Comparison of ENCODE assay signal across 8 cellular contexts in the genomic region with DNA sequence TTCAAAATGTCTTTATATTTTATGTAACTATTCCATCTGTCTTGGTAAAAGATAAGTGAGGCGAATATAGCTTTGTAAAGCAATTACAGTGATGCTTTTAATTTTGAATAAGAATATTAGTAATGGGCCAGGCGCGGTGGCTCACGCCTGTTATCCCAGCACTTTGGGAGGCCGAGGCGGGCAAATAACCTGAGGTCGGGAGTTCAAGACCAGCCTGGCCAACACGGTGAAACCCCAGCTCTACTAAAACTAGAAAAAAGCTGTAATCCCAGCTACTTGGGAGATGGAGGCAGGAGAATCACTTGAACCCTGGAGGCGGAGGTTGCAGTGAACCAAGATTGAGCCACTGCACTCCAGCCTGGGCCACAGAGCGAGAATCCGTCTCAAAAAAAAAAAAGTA. TPM values are rescaled to one million over a fixed set of nuclear protein-coding genes. Genes with fewer than 3 reads are reported as not detected.
A peak's percentile ranks its signal among the peaks of the same experiment; 100 is the strongest.
DNase-seq lines count a peak whose midpoint lies in the region; ATAC-seq and TF ChIP-seq lines count a peak whose summit lies in the region.
"Not testable (repeated sequence)": the region's sequence is repeated elsewhere in the genome, so short reads cannot be mapped to it uniquely, and the experiment has no call there.

No MANE protein-coding gene starts in this region.

- in situ Hi-C loops in Panc1 (cut with HindIII; ENCODE audit: low pct_unique_long_range_greater_than_20kb, low sequenced_read_pairs) = not testable (repeated sequence)

- H3K36me3 ChIP-seq in ACC112 (ENCODE audit: insufficient read depth, low read length); H7 (replicated peaks; ENCODE audit: control insufficient read depth, insufficient read depth, low read length); Panc1 (ENCODE audit: control insufficient read depth, insufficient read depth, low read length); duodenal mucosa (ENCODE audit: control insufficient read depth in 1 of 2, insufficient read depth in 2 of 2, low read length in 2 of 2); right atrium auricular region; naive thymus-derived CD4-positive, alpha-beta T cell (ENCODE audit: control insufficient read depth in 2 of 3, insufficient read depth in 3 of 3, low read length in 3 of 3): not testable (repeated sequence)

- peaks cover 21% of the 10 kb centered on the region for H3K4me1 Mint-ChIP-seq in activated T-helper 2 cell treated with anti-CD3 and anti-CD28 coated beads, Interferon-gamma antibody, Interleukin-2, Interleukin-4, amounts not matched to agents 10 μg/mL and 5 μg/mL and 100 μg/mL, durations not matched to agents 14 hours and 24 hours and 36 hours (ENCODE audit: low read depth)
- peaks cover 15 to 60% (median 43%) of the 10 kb centered on the region in 7 donors for H3K4me1 Mint-ChIP-seq in naive thymus-derived CD4-positive, alpha-beta T cell
- H3K4me1 Mint-ChIP-seq in stimulated activated effector memory CD8-positive, alpha-beta T cell treated with anti-CD3 and anti-CD28 coated beads, Interleukin-12 subunit alpha, Interleukin-12 subunit beta, amount 100 ng/mL, for 72 hours = not testable (repeated sequence)

- not testable (repeated sequence) for H3K79me2 ChIP-seq in ACC112 (ENCODE audit: control insufficient read depth, insufficient read depth, low read length, unreplicated experiment)

- DNase-seq in H7; Panc1 (ENCODE audit: low read depth, low spot score); activated T-helper 2 cell treated with anti-CD3 and anti-CD28 coated beads, Interferon-gamma antibody, Interleukin-2, Interleukin-4, amounts not matched to agents 10 μg/mL and 5 μg/mL and 100 μg/mL, durations not matched to agents 14 hours and 24 hours and 36 hours (ENCODE audit: low spot score); right atrium auricular region (ENCODE audit: low spot score); naive thymus-derived CD4-positive, alpha-beta T cell; stimulated activated effector memory CD8-positive, alpha-beta T cell treated with anti-CD3 and anti-CD28 coated beads, Interleukin-12 subunit alpha, Interleukin-12 subunit beta, amount 100 ng/mL, for 72 hours (ENCODE audit: low spot score in 2 of 2): not testable (repeated sequence)

- H3K27me3 ChIP-seq in ACC112 (ENCODE audit: insufficient read depth, low read length); H7 (ENCODE audit: control insufficient read depth, insufficient read depth, low read length); Panc1 (ENCODE audit: control insufficient read depth, insufficient read depth, low read length); duodenal mucosa (ENCODE audit: control insufficient read depth in 1 of 2, insufficient read depth in 2 of 2, low read length in 2 of 2); right atrium auricular region; naive thymus-derived CD4-positive, alpha-beta T cell (ENCODE audit: control insufficient read depth in 2 of 2, insufficient read depth in 2 of 2, low read length in 2 of 2): not testable (repeated sequence)

- not testable (repeated sequence) for H3K27me3 Mint-ChIP-seq in activated T-helper 2 cell treated with anti-CD3 and anti-CD28 coated beads, Interferon-gamma antibody, Interleukin-2, Interleukin-4, amounts not matched to agents 10 μg/mL and 5 μg/mL and 100 μg/mL, durations not matched to agents 14 hours and 24 hours and 36 hours (ENCODE audit: low read depth); naive thymus-derived CD4-positive, alpha-beta T cell

- peaks cover 10% of the 10 kb centered on the region for H3K4me1 ChIP-seq in ACC112 (ENCODE audit: control insufficient read depth, insufficient read depth, low read length, unreplicated experiment)
- H3K4me1 ChIP-seq in Panc1 (ENCODE audit: control insufficient read depth, insufficient read depth, low read length) = peaks cover 10% of the 10 kb centered on the region
- H3K4me1 ChIP-seq in duodenal mucosa (ENCODE audit: control insufficient read depth in 1 of 2, insufficient read depth in 2 of 2, low read length in 2 of 2) = peaks cover 13 to 18% of the 10 kb centered on the region in 2 donors
- H3K4me1 ChIP-seq in right atrium auricular region = peaks cover 0 to 27% of the 10 kb centered on the region in 2 donors
- peaks cover 21 to 23% of the 10 kb centered on the region in 2 donors for H3K4me1 ChIP-seq in naive thymus-derived CD4-positive, alpha-beta T cell (ENCODE audit: control insufficient read depth in 2 of 2, insufficient read depth in 2 of 2, low read length in 2 of 2)

- H3K27ac ChIP-seq in ACC112 (ENCODE audit: low read depth, low read length); duodenal mucosa (ENCODE audit: low read depth, low read length); naive thymus-derived CD4-positive, alpha-beta T cell (ENCODE audit: low read depth, low read length): not testable (repeated sequence)
- peak overlapping the region; percentile 96 for H3K27ac ChIP-seq in Panc1 (ENCODE audit: low read length)
- peak overlapping the region in 1 of 2 donors; percentile 91 for H3K27ac ChIP-seq in right atrium auricular region

- not testable (repeated sequence) for H3K36me3 Mint-ChIP-seq in activated T-helper 2 cell treated with anti-CD3 and anti-CD28 coated beads, Interferon-gamma antibody, Interleukin-2, Interleukin-4, amounts not matched to agents 10 μg/mL and 5 μg/mL and 100 μg/mL, durations not matched to agents 14 hours and 24 hours and 36 hours (ENCODE audit: low read depth); naive thymus-derived CD4-positive, alpha-beta T cell; stimulated activated effector memory CD8-positive, alpha-beta T cell treated with anti-CD3 and anti-CD28 coated beads, Interleukin-12 subunit alpha, Interleukin-12 subunit beta, amount 100 ng/mL, for 72 hours

- ATAC-seq in Panc1; naive thymus-derived CD4-positive, alpha-beta T cell; stimulated activated effector memory CD8-positive, alpha-beta T cell treated with anti-CD3 and anti-CD28 coated beads, Interleukin-12 subunit alpha, Interleukin-12 subunit beta, amount 100 ng/mL, for 72 hours: not testable (repeated sequence)

- BruUV-seq in Panc1 (replicated peaks; lab: Mats Ljungman, UMichigan) = not testable (repeated sequence)

- H3K9ac ChIP-seq in duodenal mucosa (ENCODE audit: low read depth in 1 of 2, low read length in 2 of 2) = peak overlapping the region; percentile 23 to 90

- not testable (repeated sequence) for H3K9me3 ChIP-seq in Panc1 (ENCODE audit: control insufficient read depth, insufficient read depth, low read depth, low read length); duodenal mucosa (ENCODE audit: control insufficient read depth in 1 of 2, low read length in 2 of 2); right atrium auricular region; naive thymus-derived CD4-positive, alpha-beta T cell (ENCODE audit: control insufficient read depth in 2 of 3, low read length in 3 of 3)

- peak overlapping the region; percentile 90 for H3K4me3 Mint-ChIP-seq in activated T-helper 2 cell treated with anti-CD3 and anti-CD28 coated beads, Interferon-gamma antibody, Interleukin-2, Interleukin-4, amounts not matched to agents 10 μg/mL and 5 μg/mL and 100 μg/mL, durations not matched to agents 14 hours and 24 hours and 36 hours (ENCODE audit: low read depth)
- peak overlapping the region in 8 of 10 donors; percentile 16 to 96 (median 88) for H3K4me3 Mint-ChIP-seq in naive thymus-derived CD4-positive, alpha-beta T cell
- H3K4me3 Mint-ChIP-seq in stimulated activated effector memory CD8-positive, alpha-beta T cell treated with anti-CD3 and anti-CD28 coated beads, Interleukin-12 subunit alpha, Interleukin-12 subunit beta, amount 100 ng/mL, for 72 hours = peak overlapping the region; percentile 81

- not testable (repeated sequence) for H2AFZ ChIP-seq in ACC112 (ENCODE audit: low read length, unreplicated experiment)

- H3K4me3 ChIP-seq in ACC112 (ENCODE audit: low read depth, low read length) (peak overlapping the region; percentile 78), H7 (ENCODE audit: insufficient read depth, low read depth, low read length) (0 out of 2 replicates have a peak overlapping the region, but pooled peaks have one; percentile 2), Panc1 (ENCODE audit: low read depth in 2 of 2, low read length in 2 of 2) (peak overlapping the region; percentile 76), duodenal mucosa (ENCODE audit: low read depth in 1 of 2, low read length in 2 of 2) (peak overlapping the region; percentile 87 to 99), right atrium auricular region (peak overlapping the region; percentile 73 to 74)
- not testable (repeated sequence) for H3K4me3 ChIP-seq in naive thymus-derived CD4-positive, alpha-beta T cell (ENCODE audit: low read length)

- POLR2A ChIA-PET in Panc1 (lab: Charles Lee) = interaction anchor here (0.7 kb wide), 1 partner anchor 21 kb away, joined by 3 read pairs; no protein-coding TSS in a partner anchor
- POLR2A ChIA-PET in naive thymus-derived CD4-positive, alpha-beta T cell (lab: Charles Lee) = interaction anchor here (0.6 to 6.2 kb wide), 4 partner anchors 24 to 82 kb away, joined by 3 to 214 read pairs (median 4); partner anchors contain the start of genes THAP2 and ZFC3H1

- intact Hi-C loops in Panc1 (cut with micrococcal nuclease; ENCODE audit: unreplicated experiment) = not testable (repeated sequence)
- intact Hi-C loops in activated T-helper 2 cell treated with anti-CD3 and anti-CD28 coated beads, Interferon-gamma antibody, Interleukin-2, Interleukin-4, amounts not matched to agents 10 μg/mL and 5 μg/mL and 100 μg/mL, durations not matched to agents 14 hours and 24 hours and 36 hours (cut with micrococcal nuclease) = loop anchor here (10.0 kb wide), 1 partner anchor 1322 kb away; the partner anchor contains the start of gene KCNMB4
- intact Hi-C loops in naive thymus-derived CD4-positive, alpha-beta T cell (cut with micrococcal nuclease) = loop anchor here (2.0 to 5.0 kb wide), 4 partner anchors 35 to 1950 kb away; partner anchors contain the start of genes RAB3IP (in 2 of the 2) and CNOT2 (in 1 of the 2)

- CTCF ChIA-PET in Panc1 (lab: Charles Lee) = interaction anchor here (1.9 kb wide), 1 partner anchor 60 kb away, joined by 10 read pairs; no protein-coding TSS in a partner anchor
- CTCF ChIA-PET in naive thymus-derived CD4-positive, alpha-beta T cell (lab: Charles Lee) = interaction anchor here (5.1 kb wide), 1 partner anchor 23 kb away, joined by 35 read pairs; the partner anchor contains the start of genes THAP2 and ZFC3H1

- TF ChIP-seq CTCF in Panc1 (IDR thresholded peaks at IDR 0.05); right atrium auricular region (IDR thresholded peaks at IDR 0.05): not testable (repeated sequence)

- H3K27ac Mint-ChIP-seq in activated T-helper 2 cell treated with anti-CD3 and anti-CD28 coated beads, Interferon-gamma antibody, Interleukin-2, Interleukin-4, amounts not matched to agents 10 μg/mL and 5 μg/mL and 100 μg/mL, durations not matched to agents 14 hours and 24 hours and 36 hours = not testable (repeated sequence)
- H3K27ac Mint-ChIP-seq in naive thymus-derived CD4-positive, alpha-beta T cell = peak overlapping the region in 1 of 9 donors; percentile 58
- H3K27ac Mint-ChIP-seq in stimulated activated effector memory CD8-positive, alpha-beta T cell treated with anti-CD3 and anti-CD28 coated beads, Interleukin-12 subunit alpha, Interleukin-12 subunit beta, amount 100 ng/mL, for 72 hours = peak overlapping the region; percentile 90

- H3K9me3 Mint-ChIP-seq in activated T-helper 2 cell treated with anti-CD3 and anti-CD28 coated beads, Interferon-gamma antibody, Interleukin-2, Interleukin-4, amounts not matched to agents 10 μg/mL and 5 μg/mL and 100 μg/mL, durations not matched to agents 14 hours and 24 hours and 36 hours; naive thymus-derived CD4-positive, alpha-beta T cell; stimulated activated effector memory CD8-positive, alpha-beta T cell treated with anti-CD3 and anti-CD28 coated beads, Interleukin-12 subunit alpha, Interleukin-12 subunit beta, amount 100 ng/mL, for 72 hours: not testable (repeated sequence)

RNA-seq across cellular contexts. Expression of gene TMEM19, which starts 1.3 kb away (rescaled TPM):
- total RNA-seq in H7 (2014; rRNA removed; shearing (Covaris generic)) = 12.7 and 23.2 TPM in 2 replicates
- total RNA-seq in Panc1 (2021; ENCODE audit: unreplicated experiment) = 72.8 TPM
- 39.6 TPM for polyA plus RNA-seq in Panc1 (2012; ENCODE audit: insufficient read length)
- 11.0 and 14.3 TPM in 2 replicates for total RNA-seq in activated T-helper 2 cell treated with anti-CD3 and anti-CD28 coated beads, Interferon-gamma antibody, Interleukin-2, Interleukin-4, amounts not matched to agents 10 μg/mL and 5 μg/mL and 100 μg/mL, durations not matched to agents 14 hours and 24 hours and 36 hours
- total RNA-seq in right atrium auricular region = 10 to 100 TPM; 19.5 to 20.5 TPM
- 10 to 100 TPM; 13.9 to 17.7 (median 14.7) TPM for total RNA-seq in naive thymus-derived CD4-positive, alpha-beta T cell
- polyA plus RNA-seq in naive thymus-derived CD4-positive, alpha-beta T cell = 10 to 100 TPM; 25.3 to 43.0 TPM

RNA-seq across cellular contexts. Expression of gene THAP2, which starts 23.1 kb away (rescaled TPM):
- total RNA-seq in H7 (2014; rRNA removed; shearing (Covaris generic)) = 3.3 and 8.6 TPM in 2 replicates
- total RNA-seq in Panc1 (2021; ENCODE audit: unreplicated experiment) = 3.7 TPM
- polyA plus RNA-seq in Panc1 (2012; ENCODE audit: insufficient read length) = 2.4 TPM
- total RNA-seq in activated T-helper 2 cell treated with anti-CD3 and anti-CD28 coated beads, Interferon-gamma antibody, Interleukin-2, Interleukin-4, amounts not matched to agents 10 μg/mL and 5 μg/mL and 100 μg/mL, durations not matched to agents 14 hours and 24 hours and 36 hours = 9.0 and 12.1 TPM in 2 replicates
- 1 to 10 TPM; 2.0 to 5.2 TPM for total RNA-seq in right atrium auricular region
- total RNA-seq in naive thymus-derived CD4-positive, alpha-beta T cell = 10 to 100 TPM in 4 of 5 experiments, 1 to 10 TPM in 1; 9.2 to 21.7 (median 14.4) TPM
- polyA plus RNA-seq in naive thymus-derived CD4-positive, alpha-beta T cell = 1 to 10 TPM; 4.9 to 9.7 TPM

RNA-seq across cellular contexts. Expression of gene ZFC3H1, which starts 23.5 kb away (rescaled TPM):
- total RNA-seq in H7 (2014; rRNA removed; shearing (Covaris generic)) = 8.7 and 12.7 TPM in 2 replicates
- total RNA-seq in Panc1 (2021; ENCODE audit: unreplicated experiment) (38.2 TPM), right atrium auricular region (10 to 100 TPM; 19.5 to 22.8 TPM)
- polyA plus RNA-seq in Panc1 (2012; ENCODE audit: insufficient read length) = 15.0 TPM
- 70.4 and 72.5 TPM in 2 replicates for total RNA-seq in activated T-helper 2 cell treated with anti-CD3 and anti-CD28 coated beads, Interferon-gamma antibody, Interleukin-2, Interleukin-4, amounts not matched to agents 10 μg/mL and 5 μg/mL and 100 μg/mL, durations not matched to agents 14 hours and 24 hours and 36 hours
- total RNA-seq in naive thymus-derived CD4-positive, alpha-beta T cell = 100 to 1,000 TPM in 4 of 5 experiments, 10 to 100 TPM in 1; 74.6 to 147 (median 133) TPM
- polyA plus RNA-seq in naive thymus-derived CD4-positive, alpha-beta T cell = 10 to 100 TPM; 26.3 to 29.8 TPM
